ENCODE assay signal across 16 cellular contexts in the genomic region with DNA sequence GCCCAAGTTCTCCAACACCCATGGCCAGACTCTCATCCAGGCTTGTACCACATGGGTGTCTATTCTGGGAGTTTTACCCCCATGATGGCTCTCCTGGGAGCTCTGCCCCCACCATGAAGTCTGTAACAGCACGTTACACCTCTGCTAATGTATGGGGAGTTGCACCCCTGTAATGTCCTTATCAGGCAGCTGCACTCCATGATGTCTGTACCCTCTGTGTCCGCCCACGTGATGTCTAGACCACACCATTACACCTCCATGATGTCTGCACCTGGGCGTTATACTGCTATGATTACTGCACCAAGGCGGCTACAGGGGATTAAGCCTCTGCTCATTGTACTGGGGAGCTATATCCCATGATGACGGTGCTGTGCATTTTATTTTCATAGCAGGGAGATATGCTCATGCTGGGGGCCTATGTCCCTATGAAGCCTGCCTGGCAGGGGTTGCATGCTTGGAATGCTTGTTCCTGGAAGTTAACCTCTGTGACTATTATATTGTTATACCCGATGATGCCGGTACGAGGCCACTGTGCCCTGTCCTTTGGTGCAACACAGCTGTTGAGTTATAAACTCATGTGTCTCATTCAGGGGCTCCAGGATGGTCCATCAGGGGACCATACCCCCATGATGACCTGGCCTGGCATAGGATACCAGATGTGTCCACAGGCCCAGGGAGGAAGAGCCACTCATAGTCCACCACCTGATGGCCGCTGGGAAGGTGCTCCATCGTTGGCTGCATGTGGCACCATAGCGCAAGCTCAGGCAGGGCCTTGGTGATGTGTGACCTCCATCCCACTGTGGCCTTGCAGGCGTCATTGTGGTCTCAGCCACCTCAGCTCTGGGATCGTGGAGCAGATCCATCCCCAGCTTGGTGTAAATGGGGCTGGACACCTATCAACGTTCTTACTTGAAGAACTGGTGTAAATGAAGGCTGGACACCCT. TPM values are rescaled to one million over a fixed set of nuclear protein-coding genes. Genes with fewer than 3 reads are reported as not detected.
A peak's percentile ranks its signal among the peaks of the same experiment; 100 is the strongest.
DNase-seq lines count a peak whose midpoint lies in the region; TF ChIP-seq lines count a peak whose summit lies in the region.
"Had no signal": no experiment of that assay in that cellular context is flagged by ENCODE, and none has a peak within 500 bp of the region (broad histone marks: within the 10 kb centered on the region; RNA-seq: fewer than 3 reads in every experiment).

No MANE protein-coding gene starts in this region.

- no peaks in the 10 kb centered on the region for H3K4me1 Mint-ChIP-seq in activated naive CD4-positive, alpha-beta T cell treated with anti-CD3 and anti-CD28 coated beads, Interleukin-2, amount 10 ng/mL, durations not matched to agents 7 days and 5 days
- H3K4me1 Mint-ChIP-seq in immature natural killer cell = no peaks in the 10 kb centered on the region

- H3K36me3 ChIP-seq in mucosa of rectum (ENCODE audit: control insufficient read depth in 2 of 2, insufficient read depth in 2 of 2, low read length in 2 of 2) (peaks cover 26 to 32% of the 10 kb centered on the region in 2 donors), stomach smooth muscle (ENCODE audit: control insufficient read depth in 2 of 2, insufficient read depth in 2 of 2, low read length in 2 of 2) (peaks cover 10 to 15% of the 10 kb centered on the region in 2 donors)
- H3K36me3 ChIP-seq: cardiac muscle cell had no signal

- H3K27ac Mint-ChIP-seq in activated naive CD4-positive, alpha-beta T cell treated with anti-CD3 and anti-CD28 coated beads, Interleukin-2, amount 10 ng/mL, durations not matched to agents 7 days and 5 days = no peak overlapping the region
- no peak overlapping the region for H3K27ac Mint-ChIP-seq in immature natural killer cell
- H3K27ac Mint-ChIP-seq: activated naive CD8-positive, alpha-beta T cell treated with anti-CD3 and anti-CD28 coated beads, Interleukin-2, amount 50 U/mL, for 24 hours; activated T-helper 17 cell treated with anti-CD3 and anti-CD28 coated beads, Interleukin-2, amount 50 U/mL, for 72 hours; CD4-positive, alpha-beta memory T cell had no signal

- H3K4me3 Mint-ChIP-seq in activated naive CD4-positive, alpha-beta T cell treated with anti-CD3 and anti-CD28 coated beads, Interleukin-2, amount 10 ng/mL, durations not matched to agents 7 days and 5 days = no peak overlapping the region
- H3K4me3 Mint-ChIP-seq in immature natural killer cell = no peak overlapping the region
- H3K4me3 Mint-ChIP-seq: activated naive CD8-positive, alpha-beta T cell treated with anti-CD3 and anti-CD28 coated beads, Interleukin-2, amount 50 U/mL, for 24 hours; activated T-helper 17 cell treated with anti-CD3 and anti-CD28 coated beads, Interleukin-2, amount 50 U/mL, for 72 hours; CD4-positive, alpha-beta memory T cell; GM23338 had no signal

- H3K4me1 ChIP-seq in mucosa of rectum (ENCODE audit: control insufficient read depth in 2 of 2, insufficient read depth in 2 of 2, low read length in 2 of 2) = peaks cover 73 to 89% of the 10 kb centered on the region in 2 donors
- peaks cover 34% of the 10 kb centered on the region for H3K4me1 ChIP-seq in stomach smooth muscle (ENCODE audit: control insufficient read depth, insufficient read depth, low read length)

- no peaks in the 10 kb centered on the region for H3K27me3 ChIP-seq in mucosa of rectum (ENCODE audit: control insufficient read depth in 2 of 2, insufficient read depth in 2 of 2, low read length in 2 of 2)
- no peaks in the 10 kb centered on the region for H3K27me3 ChIP-seq in stomach smooth muscle (ENCODE audit: control insufficient read depth in 1 of 2, insufficient read depth in 2 of 2, low read length in 2 of 2)
- H3K27me3 ChIP-seq: cardiac muscle cell had no signal

- peak overlapping the region; percentile 37 for H3K4me3 ChIP-seq in LNCaP clone FGC (ENCODE audit: low read depth, low read length)
- no peak overlapping the region for H3K4me3 ChIP-seq in coronary artery
- peak overlapping the region in 1 of 2 donors; percentile 16 for H3K4me3 ChIP-seq in mucosa of rectum (ENCODE audit: low read length in 2 of 2)
- H3K4me3 ChIP-seq in stomach smooth muscle (ENCODE audit: low read length in 2 of 2) = no peak overlapping the region
- H3K4me3 ChIP-seq: cardiac muscle cell, GM23338 had no signal

- CTCF ChIA-PET in activated naive CD4-positive, alpha-beta T cell treated with anti-CD3 and anti-CD28 coated beads, Interleukin-2, amount 10 ng/mL, durations not matched to agents 7 days and 5 days (lab: Charles Lee) = interaction anchor here (1.0 to 3.2 kb wide), 3 partner anchors 11 to 391 kb away, joined by 4 to 9 read pairs (median 4); a partner anchor contains a TSS

- H3K9ac ChIP-seq in mucosa of rectum (ENCODE audit: low read depth in 1 of 2, low read length in 2 of 2) (peak overlapping the region in 1 of 2 donors; percentile 65), stomach smooth muscle (ENCODE audit: low read length in 2 of 2) (no peak overlapping the region)

- no peaks in the 10 kb centered on the region for H3K9me3 Mint-ChIP-seq in activated naive CD4-positive, alpha-beta T cell treated with anti-CD3 and anti-CD28 coated beads, Interleukin-2, amount 10 ng/mL, durations not matched to agents 7 days and 5 days
- no peaks in the 10 kb centered on the region for H3K9me3 Mint-ChIP-seq in immature natural killer cell
- H3K9me3 Mint-ChIP-seq: activated naive CD8-positive, alpha-beta T cell treated with anti-CD3 and anti-CD28 coated beads, Interleukin-2, amount 50 U/mL, for 24 hours; activated T-helper 17 cell treated with anti-CD3 and anti-CD28 coated beads, Interleukin-2, amount 50 U/mL, for 72 hours; CD4-positive, alpha-beta memory T cell; GM23338 had no signal

- no peaks in the 10 kb centered on the region for H3K9me3 ChIP-seq in mucosa of rectum (ENCODE audit: control insufficient read depth in 2 of 2, low read length in 2 of 2)
- H3K9me3 ChIP-seq in stomach smooth muscle (ENCODE audit: control insufficient read depth in 2 of 2, low read length in 2 of 2) = no peaks in the 10 kb centered on the region

- H3K27me3 Mint-ChIP-seq in activated naive CD4-positive, alpha-beta T cell treated with anti-CD3 and anti-CD28 coated beads, Interleukin-2, amount 10 ng/mL, durations not matched to agents 7 days and 5 days = peaks cover 35% of the 10 kb centered on the region
- H3K27me3 Mint-ChIP-seq in immature natural killer cell (ENCODE audit: low read depth in 3 of 3) = peaks cover 1 to 11% (median 2%) of the 10 kb centered on the region in 3 donors

- peak overlapping the region; percentile 83 to 90 for H3K27ac ChIP-seq in coronary artery
- H3K27ac ChIP-seq in mucosa of rectum (ENCODE audit: low read depth in 2 of 2, low read length in 2 of 2) = peak overlapping the region; percentile 92 to 97
- H3K27ac ChIP-seq in stomach smooth muscle (ENCODE audit: low read length) = peak overlapping the region; percentile 58
- H3K27ac ChIP-seq: cardiac muscle cell had no signal

- TF ChIP-seq CTCF in LNCaP clone FGC (IDR thresholded peaks at IDR 0.05; ENCODE audit: control insufficient read depth, extremely low read depth, insufficient read depth) (no peak), coronary artery (IDR thresholded peaks at IDR 0.05) (no peak)

- no peaks in the 10 kb centered on the region for H3K36me3 Mint-ChIP-seq in activated naive CD4-positive, alpha-beta T cell treated with anti-CD3 and anti-CD28 coated beads, Interleukin-2, amount 10 ng/mL, durations not matched to agents 7 days and 5 days
- no peaks in the 10 kb centered on the region for H3K36me3 Mint-ChIP-seq in immature natural killer cell
- H3K36me3 Mint-ChIP-seq: CD4-positive, alpha-beta memory T cell had no signal

- DNase-seq in LNCaP clone FGC (ENCODE audit: low read depth) (no peak), coronary artery (ENCODE audit: low spot score) (no peak), immature natural killer cell (no peak), SHP77 (lab: John Stamatoyannopoulos, UW) (no peak)
- no peak for DNase-seq in activated naive CD4-positive, alpha-beta T cell treated with anti-CD3 and anti-CD28 coated beads, Interleukin-2, amount 10 ng/mL, durations not matched to agents 7 days and 5 days
- no peak for DNase-seq in activated naive CD4-positive, alpha-beta T cell treated with anti-CD3 and anti-CD28 coated beads, Interleukin-2, amount 50 U/mL, for 16 hours
- DNase-seq: activated naive CD8-positive, alpha-beta T cell treated with anti-CD3 and anti-CD28 coated beads, Interleukin-2, amount 50 U/mL, for 24 hours; CD4-positive, alpha-beta memory T cell; NCI-H146; NCI-H2227 treated with DMSO at 0.1 percent for 48 hours; stimulated activated CD4-positive, alpha-beta T cell treated with anti-CD3 and anti-CD28 coated beads, Interleukin-4, amount 100 ng/mL, for 1 hour had no signal

RNA-seq across cellular contexts. Expression of a gene that starts 12.1 kb away (rescaled TPM):
- polyA plus RNA-seq in immature natural killer cell = not detected
- polyA plus RNA-seq: CD4-positive, alpha-beta memory T cell had no signal
